In the genomic region with DNA sequence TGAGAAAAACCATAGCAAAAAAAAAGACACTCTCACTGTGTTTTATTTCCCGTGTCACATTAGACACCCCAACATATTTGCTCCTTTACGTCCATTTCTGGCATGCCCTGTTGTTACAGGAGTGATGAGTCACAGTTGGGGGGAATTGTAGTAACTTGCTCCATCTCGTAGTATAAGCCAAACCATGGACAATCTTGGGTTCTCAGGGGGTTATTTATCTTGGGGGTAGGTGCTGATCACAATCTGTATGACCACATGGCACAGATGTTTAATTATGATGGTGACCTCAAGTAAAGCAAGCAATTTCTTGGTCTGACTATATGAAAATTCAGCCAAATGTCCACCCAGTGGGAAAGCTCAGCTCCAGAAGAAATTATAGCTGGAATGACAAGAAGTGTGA, we compare ENCODE assay signal across 17 cellular contexts. TPM values are rescaled to one million over a fixed set of nuclear protein-coding genes. Genes with fewer than 3 reads are reported as not detected.
"Had no signal": no experiment of that assay in that cellular context is flagged by ENCODE, and none has a peak within 500 bp of the region (broad histone marks: within the 10 kb centered on the region; RNA-seq: fewer than 3 reads in every experiment).

No MANE protein-coding gene starts in this region.

- DNase-seq: activated CD4-positive, alpha-beta T cell treated with anti-CD3 and anti-CD28 coated beads for 48 hours; activated naive CD4-positive, alpha-beta T cell treated with anti-CD3 and anti-CD28 coated beads, Interleukin-2, amount 50 U/mL, for 16 hours; adrenal gland; body of pancreas; effector memory CD4-positive, alpha-beta T cell; head of caudate nucleus; mesenchymal stem cell; nephron progenitor cell; stimulated activated CD4-positive, alpha-beta T cell treated with anti-CD3 and anti-CD28 coated beads, Interleukin-4, amount 100 ng/mL, for 4 hours; stomach had no signal

- H3K9me3 Mint-ChIP-seq: nephron progenitor cell, WTC11 had no signal

- H3K36me3 ChIP-seq: adrenal gland, stomach, thoracic aorta had no signal

- H3K27ac Mint-ChIP-seq: nephron progenitor cell, WTC11 had no signal

- ATAC-seq: body of pancreas, left lobe of liver, WTC11 had no signal

- H3K27ac ChIP-seq: adrenal gland, body of pancreas, skin epidermis, stomach, thoracic aorta had no signal

- H3K27me3 ChIP-seq: body of pancreas had no signal

- H3K9me3 ChIP-seq: adrenal gland, body of pancreas, stomach, thoracic aorta had no signal

- H3K4me3 Mint-ChIP-seq: nephron progenitor cell, WTC11 had no signal

- FAIRE-seq: islet of Langerhans had no signal

- H3K4me3 ChIP-seq: adrenal gland, body of pancreas, skin epidermis, stomach, thoracic aorta had no signal

RNA-seq across cellular contexts. Expression of a gene that starts 32.0 kb away (rescaled TPM):
- total RNA-seq: fibroblast of villous mesenchyme, osteocyte had no signal
